In the genomic region with DNA sequence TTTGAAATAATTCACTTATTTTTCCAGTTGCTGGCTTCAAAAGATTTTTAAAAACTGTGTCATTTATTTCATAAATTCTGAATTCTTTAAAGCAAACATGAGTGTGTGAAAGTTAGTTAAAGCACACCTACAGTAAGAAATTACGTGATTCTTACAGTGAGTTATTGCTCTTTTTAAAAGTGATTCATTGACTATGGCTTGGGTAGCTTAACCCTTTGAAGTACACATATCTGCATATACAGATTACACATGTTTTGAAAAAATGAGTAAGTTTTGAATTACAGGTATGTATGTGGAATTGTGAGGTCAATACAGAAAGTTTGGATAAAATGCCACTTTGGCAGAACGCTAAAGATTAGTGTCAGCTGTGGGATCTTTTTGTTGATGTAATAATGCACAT, we compare ENCODE assay signal across 2 cellular contexts.
A peak's percentile ranks its signal among the peaks of the same experiment; 100 is the strongest.
TF ChIP-seq lines count a peak whose summit lies in the region.

No MANE protein-coding gene starts in this region.

TF ChIP-seq in HEK293T, 16 proteins besides CTCF, POLR2A, EP300 and RAD21 (continued from another document):
- TF ChIP-seq, protein P1, sequence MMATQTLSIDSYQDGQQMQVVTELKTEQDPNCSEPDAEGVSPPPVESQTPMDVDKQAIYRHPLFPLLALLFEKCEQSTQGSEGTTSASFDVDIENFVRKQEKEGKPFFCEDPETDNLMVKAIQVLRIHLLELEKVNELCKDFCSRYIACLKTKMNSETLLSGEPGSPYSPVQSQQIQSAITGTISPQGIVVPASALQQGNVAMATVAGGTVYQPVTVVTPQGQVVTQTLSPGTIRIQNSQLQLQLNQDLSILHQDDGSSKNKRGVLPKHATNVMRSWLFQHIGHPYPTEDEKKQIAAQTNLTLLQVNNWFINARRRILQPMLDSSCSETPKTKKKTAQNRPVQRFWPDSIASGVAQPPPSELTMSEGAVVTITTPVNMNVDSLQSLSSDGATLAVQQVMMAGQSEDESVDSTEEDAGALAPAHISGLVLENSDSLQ (IDR thresholded peaks at IDR 0.05) = 0 out of 2 replicates have a peak, but pooled peaks have one; percentile 9

TF ChIP-seq in GM12878, 131 proteins besides CTCF, POLR2A, EP300 and RAD21 (continued from another document):
- TF ChIP-seq, protein P2, sequence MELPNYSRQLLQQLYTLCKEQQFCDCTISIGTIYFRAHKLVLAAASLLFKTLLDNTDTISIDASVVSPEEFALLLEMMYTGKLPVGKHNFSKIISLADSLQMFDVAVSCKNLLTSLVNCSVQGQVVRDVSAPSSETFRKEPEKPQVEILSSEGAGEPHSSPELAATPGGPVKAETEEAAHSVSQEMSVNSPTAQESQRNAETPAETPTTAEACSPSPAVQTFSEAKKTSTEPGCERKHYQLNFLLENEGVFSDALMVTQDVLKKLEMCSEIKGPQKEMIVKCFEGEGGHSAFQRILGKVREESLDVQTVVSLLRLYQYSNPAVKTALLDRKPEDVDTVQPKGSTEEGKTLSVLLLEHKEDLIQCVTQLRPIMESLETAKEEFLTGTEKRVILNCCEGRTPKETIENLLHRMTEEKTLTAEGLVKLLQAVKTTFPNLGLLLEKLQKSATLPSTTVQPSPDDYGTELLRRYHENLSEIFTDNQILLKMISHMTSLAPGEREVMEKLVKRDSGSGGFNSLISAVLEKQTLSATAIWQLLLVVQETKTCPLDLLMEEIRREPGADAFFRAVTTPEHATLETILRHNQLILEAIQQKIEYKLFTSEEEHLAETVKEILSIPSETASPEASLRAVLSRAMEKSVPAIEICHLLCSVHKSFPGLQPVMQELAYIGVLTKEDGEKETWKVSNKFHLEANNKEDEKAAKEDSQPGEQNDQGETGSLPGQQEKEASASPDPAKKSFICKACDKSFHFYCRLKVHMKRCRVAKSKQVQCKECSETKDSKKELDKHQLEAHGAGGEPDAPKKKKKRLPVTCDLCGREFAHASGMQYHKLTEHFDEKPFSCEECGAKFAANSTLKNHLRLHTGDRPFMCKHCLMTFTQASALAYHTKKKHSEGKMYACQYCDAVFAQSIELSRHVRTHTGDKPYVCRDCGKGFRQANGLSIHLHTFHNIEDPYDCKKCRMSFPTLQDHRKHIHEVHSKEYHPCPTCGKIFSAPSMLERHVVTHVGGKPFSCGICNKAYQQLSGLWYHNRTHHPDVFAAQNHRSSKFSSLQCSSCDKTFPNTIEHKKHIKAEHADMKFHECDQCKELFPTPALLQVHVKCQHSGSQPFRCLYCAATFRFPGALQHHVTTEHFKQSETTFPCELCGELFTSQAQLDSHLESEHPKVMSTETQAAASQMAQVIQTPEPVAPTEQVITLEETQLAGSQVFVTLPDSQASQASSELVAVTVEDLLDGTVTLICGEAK (IDR thresholded peaks at IDR 0.05; ENCODE audit: borderline replicate concordance) = 0 out of 2 replicates have a peak, but pooled peaks have one; percentile 4
- TF ChIP-seq TCF12 (IDR thresholded peaks at IDR 0.05; ENCODE audit: low read depth, low read length) (no peak), HDAC2 (IDR thresholded peaks at IDR 0.05) (no peak), NBN (IDR thresholded peaks at IDR 0.05) (no peak), CREB1 (IDR thresholded peaks at IDR 0.05; ENCODE audit: low read depth) (peak; percentile 27; the same call in 1 of the 2 replicates), BRCA1 (IDR thresholded peaks at IDR 0.05; ENCODE audit: low read depth, low read length) (no peak), SP1 (IDR thresholded peaks at IDR 0.05; ENCODE audit: low read depth, low read length) (no peak), MEF2B (IDR thresholded peaks at IDR 0.05; ENCODE audit: partially characterized antibody, poor library complexity, severe bottlenecking) (no peak), DPF2 (IDR thresholded peaks at IDR 0.05) (no peak)
- TF ChIP-seq, protein P3, sequence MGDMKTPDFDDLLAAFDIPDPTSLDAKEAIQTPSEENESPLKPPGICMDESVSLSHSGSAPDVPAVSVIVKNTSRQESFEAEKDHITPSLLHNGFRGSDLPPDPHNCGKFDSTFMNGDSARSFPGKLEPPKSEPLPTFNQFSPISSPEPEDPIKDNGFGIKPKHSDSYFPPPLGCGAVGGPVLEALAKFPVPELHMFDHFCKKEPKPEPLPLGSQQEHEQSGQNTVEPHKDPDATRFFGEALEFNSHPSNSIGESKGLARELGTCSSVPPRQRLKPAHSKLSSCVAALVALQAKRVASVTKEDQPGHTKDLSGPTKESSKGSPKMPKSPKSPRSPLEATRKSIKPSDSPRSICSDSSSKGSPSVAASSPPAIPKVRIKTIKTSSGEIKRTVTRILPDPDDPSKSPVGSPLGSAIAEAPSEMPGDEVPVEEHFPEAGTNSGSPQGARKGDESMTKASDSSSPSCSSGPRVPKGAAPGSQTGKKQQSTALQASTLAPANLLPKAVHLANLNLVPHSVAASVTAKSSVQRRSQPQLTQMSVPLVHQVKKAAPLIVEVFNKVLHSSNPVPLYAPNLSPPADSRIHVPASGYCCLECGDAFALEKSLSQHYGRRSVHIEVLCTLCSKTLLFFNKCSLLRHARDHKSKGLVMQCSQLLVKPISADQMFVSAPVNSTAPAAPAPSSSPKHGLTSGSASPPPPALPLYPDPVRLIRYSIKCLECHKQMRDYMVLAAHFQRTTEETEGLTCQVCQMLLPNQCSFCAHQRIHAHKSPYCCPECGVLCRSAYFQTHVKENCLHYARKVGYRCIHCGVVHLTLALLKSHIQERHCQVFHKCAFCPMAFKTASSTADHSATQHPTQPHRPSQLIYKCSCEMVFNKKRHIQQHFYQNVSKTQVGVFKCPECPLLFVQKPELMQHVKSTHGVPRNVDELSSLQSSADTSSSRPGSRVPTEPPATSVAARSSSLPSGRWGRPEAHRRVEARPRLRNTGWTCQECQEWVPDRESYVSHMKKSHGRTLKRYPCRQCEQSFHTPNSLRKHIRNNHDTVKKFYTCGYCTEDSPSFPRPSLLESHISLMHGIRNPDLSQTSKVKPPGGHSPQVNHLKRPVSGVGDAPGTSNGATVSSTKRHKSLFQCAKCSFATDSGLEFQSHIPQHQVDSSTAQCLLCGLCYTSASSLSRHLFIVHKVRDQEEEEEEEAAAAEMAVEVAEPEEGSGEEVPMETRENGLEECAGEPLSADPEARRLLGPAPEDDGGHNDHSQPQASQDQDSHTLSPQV (IDR thresholded peaks at IDR 0.05) = no peak
